In genomic region chr17:77414811-77415400, GRCh38 we compare ENCODE assay signal across 17 cellular contexts.
"Had no signal": no experiment of that assay in that cellular context is flagged by ENCODE, and none has a peak within 500 bp of the region (broad histone marks: within the 10 kb centered on the region; RNA-seq: fewer than 3 reads in every experiment).

No MANE protein-coding gene starts in this region.

- H3K9me3 ChIP-seq: adrenal gland, left lung, neutrophil, upper lobe of right lung had no signal

- H3K4me3 Mint-ChIP-seq: activated naive CD4-positive, alpha-beta T cell treated with anti-CD3 and anti-CD28 coated beads, Interleukin-2, amount 10 ng/mL, durations not matched to agents 7 days and 5 days; endodermal cell; stimulated activated naive CD8-positive, alpha-beta T cell treated with anti-CD3 and anti-CD28 coated beads, Interleukin-15, Interleukin-2, amounts not matched to agents 100 ng/mL and 50 ng/mL, for 24 hours; T-helper 2 cell treated with Interferon-gamma antibody and Interleukin-4, amounts not matched to agents 5 μg/mL and 100 μg/mL, for 36 hours had no signal

- H3K9me3 Mint-ChIP-seq: activated naive CD4-positive, alpha-beta T cell treated with anti-CD3 and anti-CD28 coated beads, Interleukin-2, amount 10 ng/mL, durations not matched to agents 7 days and 5 days; endodermal cell; naive thymus-derived CD8-positive, alpha-beta T cell; stimulated activated naive CD8-positive, alpha-beta T cell treated with anti-CD3 and anti-CD28 coated beads, Interleukin-15, Interleukin-2, amounts not matched to agents 100 ng/mL and 50 ng/mL, for 24 hours; T-helper 2 cell treated with Interferon-gamma antibody and Interleukin-4, amounts not matched to agents 5 μg/mL and 100 μg/mL, for 36 hours had no signal

- H3K27me3 ChIP-seq: adrenal gland, cardiac muscle cell, hepatocyte, left lung, neutrophil, upper lobe of right lung had no signal

- ATAC-seq: activated CD4-positive, CD25-positive, alpha-beta regulatory T cell treated with anti-CD3 and anti-CD28 coated beads, Interleukin-2, amount 50 U/mL, for 24 hours; left lung; naive thymus-derived CD8-positive, alpha-beta T cell; right cardiac atrium; upper lobe of right lung had no signal

- DNase-seq: activated CD4-positive, alpha-beta T cell treated with anti-CD3 and anti-CD28 coated beads, Interleukin-2, amount 50 U/mL, for 4 hours; activated naive CD4-positive, alpha-beta T cell treated with anti-CD3 and anti-CD28 coated beads, Interleukin-2, amount 10 ng/mL, durations not matched to agents 7 days and 5 days; endodermal cell; islet precursor cell; left lung; mammary epithelial cell; naive thymus-derived CD8-positive, alpha-beta T cell; posterior cingulate gyrus; upper lobe of right lung had no signal

- H3K36me3 ChIP-seq: adrenal gland, cardiac muscle cell had no signal

- H3K27ac Mint-ChIP-seq: endodermal cell; stimulated activated naive CD8-positive, alpha-beta T cell treated with anti-CD3 and anti-CD28 coated beads, Interleukin-15, Interleukin-2, amounts not matched to agents 100 ng/mL and 50 ng/mL, for 24 hours had no signal

- H3K27ac ChIP-seq: cardiac muscle cell, hepatocyte, left lung, neutrophil, upper lobe of right lung had no signal

- H3K4me3 ChIP-seq: adrenal gland, cardiac muscle cell, hepatocyte, left lung, upper lobe of right lung had no signal

- H3K27me3 Mint-ChIP-seq: activated naive CD4-positive, alpha-beta T cell treated with anti-CD3 and anti-CD28 coated beads, Interleukin-2, amount 10 ng/mL, durations not matched to agents 7 days and 5 days; naive thymus-derived CD8-positive, alpha-beta T cell; stimulated activated naive CD8-positive, alpha-beta T cell treated with anti-CD3 and anti-CD28 coated beads, Interleukin-15, Interleukin-2, amounts not matched to agents 100 ng/mL and 50 ng/mL, for 24 hours had no signal
